In the genomic region with DNA sequence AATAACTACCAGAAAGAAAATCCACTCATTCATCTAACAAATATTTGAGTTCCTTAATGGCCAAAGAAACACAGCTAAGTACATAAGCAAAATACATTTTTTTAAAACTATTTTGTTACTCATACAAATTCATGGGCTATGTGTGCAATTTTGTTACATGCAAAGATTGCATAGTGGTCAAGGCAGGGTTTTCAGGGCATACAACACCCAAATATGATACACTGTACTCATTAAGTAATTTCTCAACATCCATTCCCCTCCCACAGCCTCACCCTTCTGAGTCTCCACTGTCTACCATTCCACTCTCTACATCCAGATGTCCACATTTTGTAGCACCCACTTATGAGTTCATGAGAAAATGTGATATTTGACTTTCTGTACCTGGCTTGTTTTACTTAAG, we compare ENCODE assay signal across 1 cellular context.
TF ChIP-seq lines count a peak whose summit lies in the region.

No MANE protein-coding gene starts in this region.

TF ChIP-seq in IMR-90, 13 proteins besides CTCF, POLR2A, EP300 and RAD21:
- TF ChIP-seq USF2 (IDR thresholded peaks at IDR 0.05; ENCODE audit: low read depth, low read length) (no peak), NFE2L2 (IDR thresholded peaks at IDR 0.05; ENCODE audit: low read depth, low read length) (no peak), MAZ (IDR thresholded peaks at IDR 0.05; ENCODE audit: borderline replicate concordance, low read depth, low read length) (no peak), RFX5 (IDR thresholded peaks at IDR 0.05; ENCODE audit: low read depth, low read length) (no peak), CEBPB (IDR thresholded peaks at IDR 0.05; ENCODE audit: low read depth, low read length) (no peak)
